ENCODE assay signal across 1 cellular context in the genomic region with DNA sequence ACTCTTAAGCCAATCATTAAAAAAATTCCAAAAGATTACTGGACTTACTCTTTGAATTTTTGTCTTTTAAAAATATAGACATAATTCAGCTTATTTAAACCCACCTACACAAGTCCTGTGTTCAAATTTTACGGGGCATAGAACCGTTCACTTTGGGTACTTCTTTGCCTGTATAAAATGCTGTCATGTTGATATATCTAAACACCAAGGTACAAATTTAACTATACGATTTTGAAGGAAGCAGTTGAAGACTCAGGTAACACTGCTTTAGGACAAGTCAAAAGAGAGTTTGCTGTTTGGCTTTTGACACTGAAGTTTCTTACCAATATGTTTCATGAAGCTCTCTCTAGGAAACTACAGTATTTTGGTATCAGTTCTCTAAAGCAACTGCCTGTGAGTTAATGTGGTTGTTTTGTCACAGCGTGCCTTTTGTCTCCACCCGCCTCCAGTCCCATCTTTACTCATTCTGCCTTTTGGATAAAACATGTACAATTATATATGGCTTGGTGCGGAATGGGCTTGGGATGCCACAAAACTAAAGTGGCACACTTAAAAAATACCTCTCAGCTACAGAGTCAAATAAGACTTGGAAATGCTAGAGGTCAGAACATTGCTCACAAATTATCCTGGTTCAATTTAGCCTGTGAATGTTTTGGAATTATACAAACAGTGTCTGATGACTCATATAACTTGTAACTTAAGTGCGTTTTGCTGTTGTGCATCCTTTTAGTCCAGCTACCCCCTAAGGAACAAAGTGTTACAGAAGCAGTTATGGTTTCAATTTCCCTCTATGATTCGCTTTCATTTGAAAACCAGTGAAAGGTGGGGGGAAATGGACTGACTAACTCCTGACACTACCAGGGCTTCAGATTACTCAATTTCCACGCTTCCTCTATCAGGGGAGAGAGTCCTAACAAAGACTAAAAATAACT.
TF ChIP-seq lines count a peak whose summit lies in the region.

No MANE protein-coding gene starts in this region.

TF ChIP-seq in HEK293, 187 proteins besides CTCF, POLR2A, EP300 and RAD21 (continued from another document):
- TF ChIP-seq, protein P1, sequence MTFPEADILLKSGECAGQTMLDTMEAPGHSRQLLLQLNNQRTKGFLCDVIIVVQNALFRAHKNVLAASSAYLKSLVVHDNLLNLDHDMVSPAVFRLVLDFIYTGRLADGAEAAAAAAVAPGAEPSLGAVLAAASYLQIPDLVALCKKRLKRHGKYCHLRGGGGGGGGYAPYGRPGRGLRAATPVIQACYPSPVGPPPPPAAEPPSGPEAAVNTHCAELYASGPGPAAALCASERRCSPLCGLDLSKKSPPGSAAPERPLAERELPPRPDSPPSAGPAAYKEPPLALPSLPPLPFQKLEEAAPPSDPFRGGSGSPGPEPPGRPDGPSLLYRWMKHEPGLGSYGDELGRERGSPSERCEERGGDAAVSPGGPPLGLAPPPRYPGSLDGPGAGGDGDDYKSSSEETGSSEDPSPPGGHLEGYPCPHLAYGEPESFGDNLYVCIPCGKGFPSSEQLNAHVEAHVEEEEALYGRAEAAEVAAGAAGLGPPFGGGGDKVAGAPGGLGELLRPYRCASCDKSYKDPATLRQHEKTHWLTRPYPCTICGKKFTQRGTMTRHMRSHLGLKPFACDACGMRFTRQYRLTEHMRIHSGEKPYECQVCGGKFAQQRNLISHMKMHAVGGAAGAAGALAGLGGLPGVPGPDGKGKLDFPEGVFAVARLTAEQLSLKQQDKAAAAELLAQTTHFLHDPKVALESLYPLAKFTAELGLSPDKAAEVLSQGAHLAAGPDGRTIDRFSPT (tag by site-specific recombination; IDR thresholded peaks at IDR 0.05) = 0 out of 2 replicates have a peak, but pooled peaks have one; percentile 28
- TF ChIP-seq FEZF1 (tag by site-specific recombination; IDR thresholded peaks at IDR 0.05) = no peak
- no peak for TF ChIP-seq ZNF792 (tag by site-specific recombination; IDR thresholded peaks at IDR 0.05)
- TF ChIP-seq TCF7L2 (IDR thresholded peaks at IDR 0.05; ENCODE audit: borderline replicate concordance, low read depth, low read length) = peak; percentile 27
- TF ChIP-seq ZNF184 (tag by site-specific recombination; IDR thresholded peaks at IDR 0.05) = 0 out of 2 replicates have a peak, but pooled peaks have one; percentile 33
- TF ChIP-seq OSR2 (tag by site-specific recombination; IDR thresholded peaks at IDR 0.05) = peak; percentile 56
- no peak for TF ChIP-seq ZNF366 (tag by site-specific recombination; conservative IDR thresholded peaks at IDR 0.05)
- TF ChIP-seq RBAK (tag by site-specific recombination; IDR thresholded peaks at IDR 0.05) = no peak
- no peak for TF ChIP-seq ZNF558 (tag by site-specific recombination; IDR thresholded peaks at IDR 0.05)
- TF ChIP-seq WT1 (tag by site-specific recombination; IDR thresholded peaks at IDR 0.05) = no peak
- no peak for TF ChIP-seq GLI2 (tag by site-specific recombination; IDR thresholded peaks at IDR 0.05; ENCODE audit: borderline replicate concordance, low read depth)
- TF ChIP-seq ZFP41 (tag by site-specific recombination; IDR thresholded peaks at IDR 0.05; ENCODE audit: borderline replicate concordance) = no peak
- TF ChIP-seq ZBTB20 (tag by site-specific recombination; IDR thresholded peaks at IDR 0.05) = no peak
- no peak for TF ChIP-seq ZNF623 (tag by site-specific recombination; IDR thresholded peaks at IDR 0.05)
